ENCODE assay signal across 15 cellular contexts in genomic region chr17:82019208-82019727, GRCh38. TPM values are rescaled to one million over a fixed set of nuclear protein-coding genes. Genes with fewer than 3 reads are reported as not detected.
DNase-seq lines count a peak whose midpoint lies in the region; ATAC-seq, FAIRE-seq and TF ChIP-seq lines count a peak whose summit lies in the region.
"Had no signal": no experiment of that assay in that cellular context is flagged by ENCODE, and none has a peak within 500 bp of the region (broad histone marks: within the 10 kb centered on the region; RNA-seq: fewer than 3 reads in every experiment).

No MANE protein-coding gene starts in this region.

- intact Hi-C loops in HepG2 (cut with micrococcal nuclease; ENCODE audit: unreplicated experiment): no loop called here
- intact Hi-C loops in right lobe of liver (cut with DNase I): loop anchor here (5.0 to 10.0 kb wide), 3 partner anchors 57 to 134 kb away; partner anchors contain the start of gene NOTUM (in 1 of the 2)

- BruUV-seq in HepG2 (replicated peaks; lab: Mats Ljungman, UMichigan): no TSS peak

- H4K20me1 ChIP-seq in HepG2 (ENCODE audit: insufficient read depth, low read length) (no peaks in the 10 kb centered on the region; the same call in 1 of the 2 replicates), smooth muscle cell (ENCODE audit: low read depth) (peaks cover 27% of the 10 kb centered on the region)

- no peaks in the 10 kb centered on the region for H3K36me3 Mint-ChIP-seq in neural crest cell (ENCODE audit: low read depth)
- H3K36me3 Mint-ChIP-seq in HFFc6 (ENCODE audit: low read depth): no peaks in the 10 kb centered on the region

- H3K36me3 ChIP-seq in HepG2 (replicated peaks in 1 of 2; ENCODE audit: control insufficient read depth in 1 of 2, insufficient read depth in 2 of 2, low read length in 2 of 2) (peaks cover 7 to 11% of the 10 kb centered on the region in 2 experiments; a peak in 3 of 5 replicates), right lobe of liver (peaks cover 0 to 8% (median 0%) of the 10 kb centered on the region in 4 donors), SK-N-MC (ENCODE audit: insufficient read depth, low read length) (no peaks in the 10 kb centered on the region), smooth muscle cell (ENCODE audit: low read depth) (no peaks in the 10 kb centered on the region)

- H3K4me1 ChIP-seq in HepG2 (ENCODE audit: insufficient read depth, low read length) (peaks cover 82% of the 10 kb centered on the region), right lobe of liver (peaks cover 0 to 25% (median 6%) of the 10 kb centered on the region in 4 donors), smooth muscle cell (ENCODE audit: low read depth) (peaks cover 13% of the 10 kb centered on the region)

- POLR2A ChIA-PET in HepG2 (lab: Yijun Ruan, JAX): interaction anchor here (1.0 to 14.1 kb wide), 15 partner anchors 10 to 136 kb away, joined by 3 to 470 read pairs (median 10); partner anchors contain the start of genes DCXR, FASN, MAFG and NOTUM

- H3K9me3 ChIP-seq in HepG2 (ENCODE audit: low read length) (no peaks in the 10 kb centered on the region), right lobe of liver (no peaks in the 10 kb centered on the region), SK-N-MC (ENCODE audit: low read depth, low read length) (no peaks in the 10 kb centered on the region), smooth muscle cell (replicated peaks; ENCODE audit: low read depth) (no peaks in the 10 kb centered on the region)
- H3K9me3 ChIP-seq: HAP-1 had no signal

- no peak for TF ChIP-seq RAD21 in HepG2 (CRISPR knock-in tag; IDR thresholded peaks at IDR 0.05)

- H3K27ac ChIP-seq in HepG2 (ENCODE audit: extremely low read length, insufficient read depth, low read length) (peak overlapping the region; percentile 68), right lobe of liver (no peak overlapping the region), SK-N-MC (0 out of 2 replicates have a peak overlapping the region, but pooled peaks have one; percentile 31), smooth muscle cell (ENCODE audit: low read depth) (no peak overlapping the region)

- no peak overlapping the region for H3K4me2 ChIP-seq in HepG2 (ENCODE audit: low read depth, low read length)
- H3K4me2 ChIP-seq in smooth muscle cell: no peak overlapping the region

- no peak for FAIRE-seq in HepG2 (lab: Jason Lieb, UNC)
- FAIRE-seq: A204.1, GM19239, H1 had no signal

- TF ChIP-seq CTCF in HepG2 (CRISPR knock-in tag; IDR thresholded peaks at IDR 0.05) (no peak), right lobe of liver (IDR thresholded peaks at IDR 0.05) (no peak), neural crest cell (conservative IDR thresholded peaks at IDR 0.05) (no peak), HFFc6 (IDR thresholded peaks at IDR 0.05) (no peak), smooth muscle cell (IDR thresholded peaks at IDR 0.05; ENCODE audit: borderline replicate concordance, insufficient read depth, poor library complexity, severe bottlenecking) (no peak)

- H2AFZ ChIP-seq in HepG2 (ENCODE audit: low read length): no peak overlapping the region
- H2AFZ ChIP-seq in smooth muscle cell (ENCODE audit: low read depth): no peak overlapping the region

- H3K27ac Mint-ChIP-seq in neural crest cell (ENCODE audit: unreplicated experiment) (no peak overlapping the region), HFFc6 (no peak overlapping the region)
- H3K27ac Mint-ChIP-seq: B cell; CD4-positive, alpha-beta T cell had no signal

- peaks cover 35% of the 10 kb centered on the region for H3K79me2 ChIP-seq in HepG2 (ENCODE audit: insufficient read depth, low read length)
- peaks cover 3% of the 10 kb centered on the region for H3K79me2 ChIP-seq in smooth muscle cell (ENCODE audit: low read depth)

- in situ Hi-C loops in HepG2 (cut with HindIII; ENCODE audit: extremely low pct_ligation_motif_present, low pct_unique_long_range_greater_than_20kb): no loop called here

- no peaks in the 10 kb centered on the region for H3F3A ChIP-seq in smooth muscle cell (ENCODE audit: low read depth)

- peak overlapping the region; percentile 74 for H3K4me3 Mint-ChIP-seq in neural crest cell
- no peak overlapping the region for H3K4me3 Mint-ChIP-seq in HFFc6

- DNase-seq in HepG2 (ENCODE audit: low spot score) (no peak), right lobe of liver (no peak), SK-N-MC (ENCODE audit: low read depth, low spot score) (no peak), neural crest cell (ENCODE audit: low read depth, low spot score) (no peak), HFFc6 (no peak), kidney tubule cell (ENCODE audit: low spot score) (no peak), NCI-H1092 treated with DMSO at 0.1 percent for 48 hours (lab: John Stamatoyannopoulos, UW) (no peak), smooth muscle cell (lab: John Stamatoyannopoulos, UW; ENCODE audit: unreplicated experiment) (no peak)
- DNase-seq: DMS79 had no signal

- H3K27me3 ChIP-seq in HepG2 (ENCODE audit: control insufficient read depth in 1 of 2, insufficient read depth in 2 of 2, low read length in 2 of 2) (no peaks in the 10 kb centered on the region; a peak in 1 of 5 replicates), right lobe of liver (no peaks in the 10 kb centered on the region), smooth muscle cell (ENCODE audit: low read depth) (no peaks in the 10 kb centered on the region)

- CTCF ChIA-PET in HepG2 (lab: Yijun Ruan, JAX; ENCODE audit: low intra/inter-chr PET ratio, low total read pairs): interaction anchor here (0.6 to 6.8 kb wide), 6 partner anchors 19 to 134 kb away, joined by 3 to 181 read pairs (median 9); partner anchors contain the start of genes ASPSCR1 and NOTUM

- ATAC-seq in HepG2 (no peak), right lobe of liver (no peak)

- H3K4me1 Mint-ChIP-seq in neural crest cell (peaks cover 14% of the 10 kb centered on the region), HFFc6 (ENCODE audit: low read depth) (peaks cover 16% of the 10 kb centered on the region)

- 96% methylated on average over 32 of the region's 32 CpGs for WGBS in HepG2 (ENCODE audit: low lambda C conversion rate)
- WGBS in right lobe of liver (ENCODE audit: insufficient coverage, low coverage, low lambda C conversion rate, missing lambda C conversion rate): 80% methylated on average over 3 of the region's 32 CpGs
- WGBS in smooth muscle cell (ENCODE audit: low lambda C conversion rate): 96% methylated on average over 32 of the region's 32 CpGs

- TF ChIP-seq EP300 in HepG2 (IDR thresholded peaks at IDR 0.05; ENCODE audit: low read depth in 2 of 2, low read length in 2 of 2): no peak
- no peak for TF ChIP-seq EP300 in HepG2 (CRISPR knock-in tag; IDR thresholded peaks at IDR 0.05; ENCODE audit: borderline replicate concordance)

- no peak overlapping the region for H3K4me3 ChIP-seq in HepG2 (replicated peaks in 1 of 3; ENCODE audit: insufficient read depth in 1 of 3, low read depth in 2 of 3, low read length in 3 of 3)
- H3K4me3 ChIP-seq in right lobe of liver: no peak overlapping the region
- H3K4me3 ChIP-seq in SK-N-MC: no peak overlapping the region
- H3K4me3 ChIP-seq in smooth muscle cell: no peak overlapping the region
- H3K4me3 ChIP-seq: HAP-1 had no signal

- peaks cover 6% of the 10 kb centered on the region for H3K27me3 Mint-ChIP-seq in neural crest cell (ENCODE audit: low read depth)
- peaks cover 2% of the 10 kb centered on the region for H3K27me3 Mint-ChIP-seq in HFFc6 (ENCODE audit: insufficient read depth)
- H3K27me3 Mint-ChIP-seq: B cell; CD4-positive, alpha-beta T cell had no signal

- H3K9ac ChIP-seq in HepG2 (ENCODE audit: insufficient read depth, low read depth, low read length) (no peak overlapping the region; the same call in 1 of the 2 replicates), SK-N-MC (ENCODE audit: insufficient read length) (no peak overlapping the region), smooth muscle cell (ENCODE audit: low read depth) (no peak overlapping the region)

- TF ChIP-seq POLR2A in HepG2 (IDR thresholded peaks at IDR 0.05; ENCODE audit: insufficient read depth in 1 of 2, low read depth in 2 of 2, low read length in 2 of 2) (peak in 1 of 2 experiments; percentile 30; a peak in 1 of 4 replicates), right lobe of liver (IDR thresholded peaks at IDR 0.05) (no peak)

- H3K9me3 Mint-ChIP-seq in neural crest cell: no peaks in the 10 kb centered on the region
- H3K9me3 Mint-ChIP-seq in HFFc6: no peaks in the 10 kb centered on the region
- H3K9me3 Mint-ChIP-seq: CD4-positive, alpha-beta T cell had no signal

RNA-seq across cellular contexts. Expression of gene CENPX, which starts 3.4 kb away (rescaled TPM):
- total RNA-seq in HepG2 (2016; rRNA removed; fragmentation: Illumina TruSeq; extraction: Trizol): 166 and 170 TPM in 2 replicates
- total RNA-seq in HepG2 (2016; cell fraction: cytosol; rRNA removed; fragmentation: Illumina TruSeq; extraction: Trizol; ENCODE audit: low read depth): 262 and 321 TPM in 2 replicates
- 171 and 173 TPM in 2 replicates for total RNA-seq in HepG2 (2016; cell fraction: insoluble cytoplasmic fraction; rRNA removed; fragmentation: Illumina TruSeq; extraction: Trizol)
- 221 and 277 TPM in 2 replicates for total RNA-seq in HepG2 (2016; cell fraction: membrane; rRNA removed; fragmentation: Illumina TruSeq; extraction: Trizol)
- total RNA-seq in HepG2 (2016; cell fraction: nucleus; rRNA removed; fragmentation: Illumina TruSeq; extraction: Trizol): 85.1 and 103 TPM in 2 replicates
- polyA plus RNA-seq in HepG2 (2011; rRNA removed): 92.7 and 96.7 TPM in 2 replicates
- polyA plus RNA-seq in HepG2 (2011; cell fraction: cytosol; rRNA removed): 88.8 and 138 TPM in 2 replicates
- polyA plus RNA-seq in HepG2 (2011; cell fraction: nucleus; rRNA removed): 166 and 170 TPM in 2 replicates
- 46.3 and 61.5 TPM in 2 replicates for polyA plus RNA-seq in HepG2 (2012)
- 176 and 237 TPM in 2 replicates for polyA plus RNA-seq in HepG2 (2016; cell fraction: cytosol; fragmentation: Illumina TruSeq; extraction: Trizol; ENCODE audit: low read depth)
- polyA plus RNA-seq in HepG2 (2016; cell fraction: insoluble cytoplasmic fraction; fragmentation: Illumina TruSeq; extraction: Trizol; ENCODE audit: low read depth): 143 and 150 TPM in 2 replicates
- polyA plus RNA-seq in HepG2 (2016; cell fraction: membrane; fragmentation: Illumina TruSeq; extraction: Trizol; ENCODE audit: low read depth): 176 and 221 TPM in 2 replicates
- polyA plus RNA-seq in HepG2 (2016; cell fraction: nucleus; fragmentation: Illumina TruSeq; extraction: Trizol; ENCODE audit: insufficient read depth, low read depth): 178 and 180 TPM in 2 replicates
- polyA minus RNA-seq in HepG2 (2011; rRNA and poly(A)+ RNA removed; ENCODE audit: low replicate concordance): 32.0 and 49.8 TPM in 2 replicates
- 14.8 and 16.2 TPM in 2 replicates for polyA minus RNA-seq in HepG2 (2011; cell fraction: cytosol; rRNA and poly(A)+ RNA removed)
- polyA minus RNA-seq in HepG2 (2011; cell fraction: nucleus; rRNA and poly(A)+ RNA removed): 20.0 and 26.9 TPM in 2 replicates
- total RNA-seq in right lobe of liver: 10 to 100 TPM; 27.3 to 81.1 (median 47.8) TPM
- 129 and 135 TPM in 2 replicates for total RNA-seq in neural crest cell
- 10 to 100 TPM; 60.6 to 83.9 (median 73.3) TPM for total RNA-seq in HFFc6 (2021; fragmentation: NEBNext Ultra II Directional; extraction: Animal tissue kit (Norgen Biotek cat#: 25700))
- 44.6 and 50.4 TPM in 2 replicates for total RNA-seq in smooth muscle cell
- 57.5 and 72.8 TPM in 2 replicates for polyA plus RNA-seq in smooth muscle cell

RNA-seq across cellular contexts. Expression of gene LRRC45, which starts 3.8 kb away (rescaled TPM):
- total RNA-seq in HepG2 (2016; rRNA removed; fragmentation: Illumina TruSeq; extraction: Trizol): 21.4 and 48.1 TPM in 2 replicates
- 30.2 and 31.8 TPM in 2 replicates for total RNA-seq in HepG2 (2016; cell fraction: cytosol; rRNA removed; fragmentation: Illumina TruSeq; extraction: Trizol; ENCODE audit: low read depth)
- 20.6 and 49.6 TPM in 2 replicates for total RNA-seq in HepG2 (2016; cell fraction: insoluble cytoplasmic fraction; rRNA removed; fragmentation: Illumina TruSeq; extraction: Trizol)
- total RNA-seq in HepG2 (2016; cell fraction: membrane; rRNA removed; fragmentation: Illumina TruSeq; extraction: Trizol): 14.9 and 19.0 TPM in 2 replicates
- total RNA-seq in HepG2 (2016; cell fraction: nucleus; rRNA removed; fragmentation: Illumina TruSeq; extraction: Trizol): 49.7 and 54.4 TPM in 2 replicates
- 11.6 and 14.1 TPM in 2 replicates for polyA plus RNA-seq in HepG2 (2011; rRNA removed)
- polyA plus RNA-seq in HepG2 (2011; cell fraction: cytosol; rRNA removed): 5.5 and 10.0 TPM in 2 replicates
- 112 and 182 TPM in 2 replicates for polyA plus RNA-seq in HepG2 (2011; cell fraction: nucleus; rRNA removed)
- 7.5 and 8.8 TPM in 2 replicates for polyA plus RNA-seq in HepG2 (2012)
- 3.3 and 4.2 TPM in 2 replicates for polyA plus RNA-seq in HepG2 (2016; cell fraction: cytosol; fragmentation: Illumina TruSeq; extraction: Trizol; ENCODE audit: low read depth)
- 19.5 and 19.7 TPM in 2 replicates for polyA plus RNA-seq in HepG2 (2016; cell fraction: insoluble cytoplasmic fraction; fragmentation: Illumina TruSeq; extraction: Trizol; ENCODE audit: low read depth)
- 9.1 and 9.2 TPM in 2 replicates for polyA plus RNA-seq in HepG2 (2016; cell fraction: membrane; fragmentation: Illumina TruSeq; extraction: Trizol; ENCODE audit: low read depth)
- polyA plus RNA-seq in HepG2 (2016; cell fraction: nucleus; fragmentation: Illumina TruSeq; extraction: Trizol; ENCODE audit: insufficient read depth, low read depth): 129 and 136 TPM in 2 replicates
- 11.1 and 15.7 TPM in 2 replicates for polyA minus RNA-seq in HepG2 (2011; rRNA and poly(A)+ RNA removed; ENCODE audit: low replicate concordance)
- polyA minus RNA-seq in HepG2 (2011; cell fraction: cytosol; rRNA and poly(A)+ RNA removed): 6.1 and 8.2 TPM in 2 replicates
- 25.0 and 27.2 TPM in 2 replicates for polyA minus RNA-seq in HepG2 (2011; cell fraction: nucleus; rRNA and poly(A)+ RNA removed)
- 10 to 100 TPM in 3 of 6 experiments, 1 to 10 TPM in 3; 4.9 to 15.6 (median 11.9) TPM for total RNA-seq in right lobe of liver
- 55.7 and 63.5 TPM in 2 replicates for total RNA-seq in neural crest cell
- 10 to 100 TPM in 3 of 6 experiments, 1 to 10 TPM in 3; 6.8 to 10.5 (median 10.0) TPM for total RNA-seq in HFFc6 (2021; fragmentation: NEBNext Ultra II Directional; extraction: Animal tissue kit (Norgen Biotek cat#: 25700))
- 7.0 and 9.6 TPM in 2 replicates for total RNA-seq in smooth muscle cell
- polyA plus RNA-seq in smooth muscle cell: 7.4 and 13.5 TPM in 2 replicates

RNA-seq across cellular contexts. Expression of gene RAC3, which starts 12.2 kb away (rescaled TPM):
- total RNA-seq in HepG2 (2016; rRNA removed; fragmentation: Illumina TruSeq; extraction: Trizol): 4.0 and 10.5 TPM in 2 replicates
- 6.8 and 9.8 TPM in 2 replicates for total RNA-seq in HepG2 (2016; cell fraction: cytosol; rRNA removed; fragmentation: Illumina TruSeq; extraction: Trizol; ENCODE audit: low read depth)
- total RNA-seq in HepG2 (2016; cell fraction: insoluble cytoplasmic fraction; rRNA removed; fragmentation: Illumina TruSeq; extraction: Trizol): 3.9 and 12.6 TPM in 2 replicates
- total RNA-seq in HepG2 (2016; cell fraction: membrane; rRNA removed; fragmentation: Illumina TruSeq; extraction: Trizol): 7.3 and 10.1 TPM in 2 replicates
- total RNA-seq in HepG2 (2016; cell fraction: nucleus; rRNA removed; fragmentation: Illumina TruSeq; extraction: Trizol): 11.7 and 12.9 TPM in 2 replicates
- 21.3 and 24.1 TPM in 2 replicates for polyA plus RNA-seq in HepG2 (2011; rRNA removed)
- polyA plus RNA-seq in HepG2 (2011; cell fraction: cytosol; rRNA removed): 12.8 and 16.7 TPM in 2 replicates
- polyA plus RNA-seq in HepG2 (2011; cell fraction: nucleus; rRNA removed): 111 and 165 TPM in 2 replicates
- 6.3 and 10.6 TPM in 2 replicates for polyA plus RNA-seq in HepG2 (2012)
- 10.4 and 12.0 TPM in 2 replicates for polyA plus RNA-seq in HepG2 (2016; cell fraction: cytosol; fragmentation: Illumina TruSeq; extraction: Trizol; ENCODE audit: low read depth)
- polyA plus RNA-seq in HepG2 (2016; cell fraction: insoluble cytoplasmic fraction; fragmentation: Illumina TruSeq; extraction: Trizol; ENCODE audit: low read depth): 6.0 and 7.2 TPM in 2 replicates
- 8.8 and 10.0 TPM in 2 replicates for polyA plus RNA-seq in HepG2 (2016; cell fraction: membrane; fragmentation: Illumina TruSeq; extraction: Trizol; ENCODE audit: low read depth)
- 45.9 and 51.6 TPM in 2 replicates for polyA plus RNA-seq in HepG2 (2016; cell fraction: nucleus; fragmentation: Illumina TruSeq; extraction: Trizol; ENCODE audit: insufficient read depth, low read depth)
- polyA minus RNA-seq in HepG2 (2011; rRNA and poly(A)+ RNA removed; ENCODE audit: low replicate concordance): 12.6 and 13.2 TPM in 2 replicates
- 3.0 and 3.6 TPM in 2 replicates for polyA minus RNA-seq in HepG2 (2011; cell fraction: cytosol; rRNA and poly(A)+ RNA removed)
- 6.7 and 7.6 TPM in 2 replicates for polyA minus RNA-seq in HepG2 (2011; cell fraction: nucleus; rRNA and poly(A)+ RNA removed)
- 1 to 10 TPM; 3.4 to 9.0 (median 5.4) TPM for total RNA-seq in right lobe of liver
- 73.6 and 75.0 TPM in 2 replicates for total RNA-seq in neural crest cell
- 1 to 10 TPM; 4.3 to 8.5 (median 5.6) TPM for total RNA-seq in HFFc6 (2021; fragmentation: NEBNext Ultra II Directional; extraction: Animal tissue kit (Norgen Biotek cat#: 25700))
- total RNA-seq in smooth muscle cell: 29.2 and 33.0 TPM in 2 replicates
- polyA plus RNA-seq in smooth muscle cell: 12.1 and 15.3 TPM in 2 replicates

RNA-seq across cellular contexts. Expression of gene DCXR, which starts 18.2 kb away (rescaled TPM):
- 286 and 311 TPM in 2 replicates for total RNA-seq in HepG2 (2016; rRNA removed; fragmentation: Illumina TruSeq; extraction: Trizol)
- total RNA-seq in HepG2 (2016; cell fraction: cytosol; rRNA removed; fragmentation: Illumina TruSeq; extraction: Trizol; ENCODE audit: low read depth): 275 and 353 TPM in 2 replicates
- 302 and 321 TPM in 2 replicates for total RNA-seq in HepG2 (2016; cell fraction: insoluble cytoplasmic fraction; rRNA removed; fragmentation: Illumina TruSeq; extraction: Trizol)
- total RNA-seq in HepG2 (2016; cell fraction: membrane; rRNA removed; fragmentation: Illumina TruSeq; extraction: Trizol): 228 and 297 TPM in 2 replicates
- 132 and 152 TPM in 2 replicates for total RNA-seq in HepG2 (2016; cell fraction: nucleus; rRNA removed; fragmentation: Illumina TruSeq; extraction: Trizol)
- polyA plus RNA-seq in HepG2 (2011; rRNA removed): 287 and 290 TPM in 2 replicates
- 253 and 424 TPM in 2 replicates for polyA plus RNA-seq in HepG2 (2011; cell fraction: cytosol; rRNA removed)
- polyA plus RNA-seq in HepG2 (2011; cell fraction: nucleus; rRNA removed): 645 and 737 TPM in 2 replicates
- polyA plus RNA-seq in HepG2 (2012): 190 and 266 TPM in 2 replicates
- polyA plus RNA-seq in HepG2 (2016; cell fraction: cytosol; fragmentation: Illumina TruSeq; extraction: Trizol; ENCODE audit: low read depth): 398 and 426 TPM in 2 replicates
- 296 and 330 TPM in 2 replicates for polyA plus RNA-seq in HepG2 (2016; cell fraction: insoluble cytoplasmic fraction; fragmentation: Illumina TruSeq; extraction: Trizol; ENCODE audit: low read depth)
- 308 and 335 TPM in 2 replicates for polyA plus RNA-seq in HepG2 (2016; cell fraction: membrane; fragmentation: Illumina TruSeq; extraction: Trizol; ENCODE audit: low read depth)
- polyA plus RNA-seq in HepG2 (2016; cell fraction: nucleus; fragmentation: Illumina TruSeq; extraction: Trizol; ENCODE audit: insufficient read depth, low read depth): 280 and 299 TPM in 2 replicates
- 73.9 and 172 TPM in 2 replicates for polyA minus RNA-seq in HepG2 (2011; rRNA and poly(A)+ RNA removed; ENCODE audit: low replicate concordance)
- polyA minus RNA-seq in HepG2 (2011; cell fraction: cytosol; rRNA and poly(A)+ RNA removed): 52.1 and 74.6 TPM in 2 replicates
- 61.5 and 67.5 TPM in 2 replicates for polyA minus RNA-seq in HepG2 (2011; cell fraction: nucleus; rRNA and poly(A)+ RNA removed)
- total RNA-seq in right lobe of liver: 1,000 to 10,000 TPM in 2 of 6 experiments, 100 to 1,000 TPM in 4; 389 to 1,607 (median 735) TPM
- total RNA-seq in neural crest cell: 198 and 199 TPM in 2 replicates
- total RNA-seq in HFFc6 (2021; fragmentation: NEBNext Ultra II Directional; extraction: Animal tissue kit (Norgen Biotek cat#: 25700)): 100 to 1,000 TPM in 1 of 6 experiments, 10 to 100 TPM in 5; 73.4 to 100 (median 84.8) TPM
- 34.9 and 46.4 TPM in 2 replicates for total RNA-seq in smooth muscle cell
- 84.4 and 89.4 TPM in 2 replicates for polyA plus RNA-seq in smooth muscle cell

RNA-seq across cellular contexts. Expression of gene RFNG, which starts 32.3 kb away (rescaled TPM):
- total RNA-seq in HepG2 (2016; rRNA removed; fragmentation: Illumina TruSeq; extraction: Trizol): 27.8 and 64.0 TPM in 2 replicates
- 72.5 and 73.8 TPM in 2 replicates for total RNA-seq in HepG2 (2016; cell fraction: cytosol; rRNA removed; fragmentation: Illumina TruSeq; extraction: Trizol; ENCODE audit: low read depth)
- total RNA-seq in HepG2 (2016; cell fraction: insoluble cytoplasmic fraction; rRNA removed; fragmentation: Illumina TruSeq; extraction: Trizol): 23.6 and 61.0 TPM in 2 replicates
- 95.0 and 98.0 TPM in 2 replicates for total RNA-seq in HepG2 (2016; cell fraction: membrane; rRNA removed; fragmentation: Illumina TruSeq; extraction: Trizol)
- 53.3 and 60.7 TPM in 2 replicates for total RNA-seq in HepG2 (2016; cell fraction: nucleus; rRNA removed; fragmentation: Illumina TruSeq; extraction: Trizol)
- 61.4 and 90.6 TPM in 2 replicates for polyA plus RNA-seq in HepG2 (2011; rRNA removed)
- 36.1 and 62.0 TPM in 2 replicates for polyA plus RNA-seq in HepG2 (2011; cell fraction: cytosol; rRNA removed)
- polyA plus RNA-seq in HepG2 (2011; cell fraction: nucleus; rRNA removed): 548 and 733 TPM in 2 replicates
- polyA plus RNA-seq in HepG2 (2012): 60.9 and 71.7 TPM in 2 replicates
- polyA plus RNA-seq in HepG2 (2016; cell fraction: cytosol; fragmentation: Illumina TruSeq; extraction: Trizol; ENCODE audit: low read depth): 106 and 121 TPM in 2 replicates
- polyA plus RNA-seq in HepG2 (2016; cell fraction: insoluble cytoplasmic fraction; fragmentation: Illumina TruSeq; extraction: Trizol; ENCODE audit: low read depth): 35.7 and 47.7 TPM in 2 replicates
- polyA plus RNA-seq in HepG2 (2016; cell fraction: membrane; fragmentation: Illumina TruSeq; extraction: Trizol; ENCODE audit: low read depth): 128 and 132 TPM in 2 replicates
- polyA plus RNA-seq in HepG2 (2016; cell fraction: nucleus; fragmentation: Illumina TruSeq; extraction: Trizol; ENCODE audit: insufficient read depth, low read depth): 227 and 229 TPM in 2 replicates
- 12.3 and 58.2 TPM in 2 replicates for polyA minus RNA-seq in HepG2 (2011; rRNA and poly(A)+ RNA removed; ENCODE audit: low replicate concordance)
- 21.9 and 29.0 TPM in 2 replicates for polyA minus RNA-seq in HepG2 (2011; cell fraction: cytosol; rRNA and poly(A)+ RNA removed)
- 29.7 and 35.9 TPM in 2 replicates for polyA minus RNA-seq in HepG2 (2011; cell fraction: nucleus; rRNA and poly(A)+ RNA removed)
- 10 to 100 TPM; 29.9 to 53.3 (median 43.7) TPM for total RNA-seq in right lobe of liver
- 44.5 and 46.0 TPM in 2 replicates for total RNA-seq in neural crest cell
- 10 to 100 TPM; 37.6 to 48.5 (median 40.1) TPM for total RNA-seq in HFFc6 (2021; fragmentation: NEBNext Ultra II Directional; extraction: Animal tissue kit (Norgen Biotek cat#: 25700))
- 20.3 and 27.1 TPM in 2 replicates for total RNA-seq in smooth muscle cell
- 54.9 and 58.8 TPM in 2 replicates for polyA plus RNA-seq in smooth muscle cell

Comparison
In these comparisons a context has a peak if more than half of its experiments do, and no peak if none do; other contexts are left out.
1. H3K27ac ChIP-seq: peak in HepG2 (single experiment) and SK-N-MC (single experiment); none in right lobe of liver (0 of 3) and smooth muscle cell (single experiment).